ENCODE assay signal across 10 cellular contexts in genomic region chr4:123412700-123413512, GRCh38. TPM values are rescaled to one million over a fixed set of nuclear protein-coding genes. Genes with fewer than 3 reads are reported as not detected.
DNase-seq lines count a peak whose midpoint lies in the region; TF ChIP-seq lines count a peak whose summit lies in the region.
"Had no signal": no experiment of that assay in that cellular context is flagged by ENCODE, and none has a peak within 500 bp of the region (broad histone marks: within the 10 kb centered on the region; RNA-seq: fewer than 3 reads in every experiment).

No MANE protein-coding gene starts in this region.

- H2BK15ac ChIP-seq in mesendoderm (replicated peaks; ENCODE audit: low read depth): no peak overlapping the region

- no peak overlapping the region for H3K23ac ChIP-seq in mesendoderm (ENCODE audit: low read length)

- TF ChIP-seq EP300 in transverse colon (IDR thresholded peaks at IDR 0.05; ENCODE audit: low read depth): no peak

- intact Hi-C loops in transverse colon (cut with DNase I; ENCODE audit: low total_unique reads): no loop called here

- H3K4me2 ChIP-seq in mesendoderm (ENCODE audit: low read length): no peak overlapping the region

- H2AK5ac ChIP-seq in mesendoderm (ENCODE audit: low read length): no peak overlapping the region

- H3K4me1 Mint-ChIP-seq in activated naive CD4-positive, alpha-beta T cell treated with anti-CD3 and anti-CD28 coated beads, Interleukin-2, amount 50 U/mL, for 24 hours: peaks cover 26% of the 10 kb centered on the region

- no peak overlapping the region for H4K8ac ChIP-seq in mesendoderm (ENCODE audit: low read depth, low read length)

- H3K27me3 Mint-ChIP-seq in activated naive CD4-positive, alpha-beta T cell treated with anti-CD3 and anti-CD28 coated beads, Interleukin-2, amount 50 U/mL, for 24 hours: no peaks in the 10 kb centered on the region

- H3K79me2 ChIP-seq in mesendoderm (ENCODE audit: control insufficient read depth, insufficient read depth, low read length): no peaks in the 10 kb centered on the region

- no peak overlapping the region for H4K5ac ChIP-seq in mesendoderm (ENCODE audit: low read length)

- no peak overlapping the region for H2BK5ac ChIP-seq in mesendoderm (ENCODE audit: low read length)

- H3K27ac ChIP-seq in transverse colon: peak overlapping the region; percentile 56 to 66 (median 64)
- no peak overlapping the region for H3K27ac ChIP-seq in mesendoderm (ENCODE audit: low read depth, low read length)

- H3K36me3 Mint-ChIP-seq in activated naive CD4-positive, alpha-beta T cell treated with anti-CD3 and anti-CD28 coated beads, Interleukin-2, amount 50 U/mL, for 24 hours: no peaks in the 10 kb centered on the region

- no peaks in the 10 kb centered on the region for H3K79me1 ChIP-seq in mesendoderm (ENCODE audit: low read length)

- no peak overlapping the region for H3K9ac ChIP-seq in mesendoderm (ENCODE audit: low read length)

- H3K27me3 ChIP-seq in transverse colon (no peaks in the 10 kb centered on the region), mesendoderm (ENCODE audit: insufficient read depth, low read length, poor library complexity) (no peaks in the 10 kb centered on the region)

- H3K4me3 Mint-ChIP-seq in activated naive CD4-positive, alpha-beta T cell treated with anti-CD3 and anti-CD28 coated beads, Interleukin-2, amount 50 U/mL, for 24 hours: peak overlapping the region; percentile 3

- H3K36me3 ChIP-seq in transverse colon (no peaks in the 10 kb centered on the region), mesendoderm (ENCODE audit: control insufficient read depth, insufficient read depth, low read length) (no peaks in the 10 kb centered on the region)

- TF ChIP-seq CTCF in fibroblast of villous mesenchyme (IDR thresholded peaks at IDR 0.05; ENCODE audit: insufficient read depth, low read depth, low read length) (no peak), transverse colon (IDR thresholded peaks at IDR 0.05) (no peak)

- H3K9me3 ChIP-seq in transverse colon: no peaks in the 10 kb centered on the region

- H3K4me3 ChIP-seq in fibroblast of villous mesenchyme (ENCODE audit: low read depth, low read length): no peak overlapping the region
- H3K4me3 ChIP-seq in transverse colon: no peak overlapping the region
- H3K4me3 ChIP-seq in mesendoderm (ENCODE audit: low read length): no peak overlapping the region

- H2BK120ac ChIP-seq in mesendoderm (ENCODE audit: low read depth, low read length): no peak overlapping the region

- no peak for DNase-seq in activated naive CD4-positive, alpha-beta T cell treated with Interleukin-2 at 50 U/mL for 16 hours
- DNase-seq in SHP77 treated with DMSO at 0.1 percent for 48 hours (lab: John Stamatoyannopoulos, UW) (peak; percentile 36), fibroblast of villous mesenchyme (ENCODE audit: low read depth) (peak; percentile 38), transverse colon (no peak), NCI-H748 (lab: John Stamatoyannopoulos, UW; ENCODE audit: unreplicated experiment) (no peak), mesendoderm (no peak), NCI-H1092 (lab: John Stamatoyannopoulos, UW) (no peak)
- DNase-seq: activated CD4-positive, alpha-beta T cell treated with anti-CD3 and anti-CD28 coated beads, Interleukin-2, amount 50 U/mL, for 1 hour; trophoblast cell had no signal

- no peak overlapping the region for H3K56ac ChIP-seq in mesendoderm (ENCODE audit: low read length)

- in situ Hi-C loops in transverse colon (cut with MboI; ENCODE audit: low pct_ligation_motif_present in 1 of 4, low pct_unique_long_range_greater_than_20kb in 1 of 4, low sequenced_read_pairs in 3 of 4): no loop called here

- H3K18ac ChIP-seq in mesendoderm (ENCODE audit: low read length): no peak overlapping the region

- H3K27ac Mint-ChIP-seq in activated naive CD4-positive, alpha-beta T cell treated with anti-CD3 and anti-CD28 coated beads, Interleukin-2, amount 50 U/mL, for 24 hours: no peak overlapping the region

- WGBS in transverse colon (ENCODE audit: low coverage in 1 of 2), 2 donors: 57 to 69% methylated on average over 4 of the region's 4 CpGs
- no CpG with 5 or more reads among the region's 4 CpGs for WGBS in mesendoderm (ENCODE audit: extremely low coverage, insufficient coverage, low lambda C conversion rate)

- H3K4me1 ChIP-seq in transverse colon: peaks cover 10 to 30% (median 19%) of the 10 kb centered on the region in 4 donors
- peaks cover 4% of the 10 kb centered on the region for H3K4me1 ChIP-seq in mesendoderm (ENCODE audit: control insufficient read depth, low read depth, low read length)

- H3K9me3 Mint-ChIP-seq in activated naive CD4-positive, alpha-beta T cell treated with anti-CD3 and anti-CD28 coated beads, Interleukin-2, amount 50 U/mL, for 24 hours: no peaks in the 10 kb centered on the region

- TF ChIP-seq POLR2A in transverse colon (IDR thresholded peaks at IDR 0.05): no peak

- no peak overlapping the region for H3K4ac ChIP-seq in mesendoderm (ENCODE audit: low read depth, low read length)

RNA-seq across cellular contexts. Expression of gene SPRY1, which starts 16.3 kb away (rescaled TPM):
- 7.3 and 14.8 TPM in 2 replicates for total RNA-seq in fibroblast of villous mesenchyme
- total RNA-seq in transverse colon: 10 to 100 TPM; 22.1 to 47.2 (median 33.7) TPM
- 30.5 TPM for polyA plus RNA-seq in mesendoderm (2013, experiment 1 of 2)
- 33.4 TPM for polyA plus RNA-seq in mesendoderm (2013, experiment 2 of 2)

Comparison
In these comparisons a context has a peak if more than half of its experiments do, and no peak if none do; other contexts are left out.
1. DNase-seq: peak in SHP77 treated with DMSO at 0.1 percent for 48 hours (single experiment) and fibroblast of villous mesenchyme (single experiment); none in activated naive CD4-positive, alpha-beta T cell treated with Interleukin-2 at 50 U/mL for 16 hours (single experiment), transverse colon (single experiment), NCI-H748 (single experiment), mesendoderm (single experiment) and NCI-H1092 (single experiment).